ENCODE assay signal across 5 cellular contexts in the genomic region with DNA sequence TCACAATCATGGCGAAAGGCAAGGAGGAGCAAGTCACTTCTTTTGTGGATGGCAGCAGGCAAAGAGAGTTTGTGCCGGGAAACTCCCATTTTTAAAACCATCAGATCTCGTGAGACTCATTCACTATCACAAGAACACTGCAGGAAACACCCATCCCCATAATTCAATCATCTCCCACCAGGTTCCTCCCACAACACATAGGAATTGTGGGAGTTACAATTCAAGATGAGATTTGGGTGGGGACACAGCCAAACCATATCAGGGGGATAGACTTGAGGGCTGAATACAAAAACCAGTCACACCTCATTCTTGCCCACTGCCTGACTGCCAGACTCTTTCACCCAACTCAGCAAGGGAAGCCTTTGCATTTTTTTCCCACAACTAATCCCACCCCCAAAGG. TPM values are rescaled to one million over a fixed set of nuclear protein-coding genes. Genes with fewer than 3 reads are reported as not detected.
"Had no signal": no experiment of that assay in that cellular context is flagged by ENCODE, and none has a peak within 500 bp of the region (broad histone marks: within the 10 kb centered on the region; RNA-seq: fewer than 3 reads in every experiment).

No MANE protein-coding gene starts in this region.

RNA-seq across cellular contexts. Expression of a gene that starts 50.4 kb away (rescaled TPM):
- total RNA-seq: naive thymus-derived CD4-positive, alpha-beta T cell; natural killer cell; pulmonary artery endothelial cell had no signal
- polyA plus RNA-seq: naive thymus-derived CD4-positive, alpha-beta T cell; naive thymus-derived CD8-positive, alpha-beta T cell; smooth muscle cell had no signal
